ENCODE assay signal across 8 cellular contexts in genomic region chr13:110912651-110913051, GRCh38. TPM values are rescaled to one million over a fixed set of nuclear protein-coding genes. Genes with fewer than 3 reads are reported as not detected.
DNase-seq lines count a peak whose midpoint lies in the region; ATAC-seq and TF ChIP-seq lines count a peak whose summit lies in the region.

No MANE protein-coding gene starts in this region.

- CTCF ChIA-PET in activated CD8-positive, alpha-beta memory T cell treated with anti-CD3 and anti-CD28 coated beads, Interleukin-2, amount 10 ng/mL, durations not matched to agents 7 days and 5 days (lab: Charles Lee): interaction anchor here (1.0 to 1.7 kb wide), 3 partner anchors 26 to 229 kb away, joined by 3 to 6 read pairs (median 4); no protein-coding TSS in a partner anchor
- CTCF ChIA-PET in T-cell (lab: Charles Lee): no interaction called here

- H3K36me3 Mint-ChIP-seq in activated CD8-positive, alpha-beta memory T cell treated with anti-CD3 and anti-CD28 coated beads, Interleukin-2, amount 10 ng/mL, durations not matched to agents 7 days and 5 days: peaks cover 31% of the 10 kb centered on the region
- H3K36me3 Mint-ChIP-seq in T-cell (peaks cover 26% of the 10 kb centered on the region), glutamatergic neuron (ENCODE audit: unreplicated experiment) (no peaks in the 10 kb centered on the region)

- peak overlapping the region; percentile 90 for H3K4me3 Mint-ChIP-seq in activated CD8-positive, alpha-beta memory T cell treated with anti-CD3 and anti-CD28 coated beads, Interleukin-2, amount 10 ng/mL, durations not matched to agents 7 days and 5 days
- H3K4me3 Mint-ChIP-seq in T-cell (peak overlapping the region; percentile 89 to 92 (median 90)), glutamatergic neuron (ENCODE audit: unreplicated experiment) (peak overlapping the region; percentile 96)

- ATAC-seq in activated CD8-positive, alpha-beta memory T cell treated with anti-CD3 and anti-CD28 coated beads, Interleukin-2, amount 10 ng/mL, durations not matched to agents 7 days and 5 days: no peak
- ATAC-seq in T-cell (replicated peaks in 1 of 4): no peak
- no peak for ATAC-seq in HG02610 (IDR thresholded peaks at IDR 0.05; ENCODE audit: unreplicated experiment)
- ATAC-seq in HG03565 (IDR thresholded peaks at IDR 0.05; ENCODE audit: unreplicated experiment): no peak
- no peak for ATAC-seq in GM21423 (IDR thresholded peaks at IDR 0.05; ENCODE audit: unreplicated experiment)

- POLR2A ChIA-PET in T-cell (lab: Charles Lee): no interaction called here

- H3K27me3 Mint-ChIP-seq in activated CD8-positive, alpha-beta memory T cell treated with anti-CD3 and anti-CD28 coated beads, Interleukin-2, amount 10 ng/mL, durations not matched to agents 7 days and 5 days: no peaks in the 10 kb centered on the region
- H3K27me3 Mint-ChIP-seq in T-cell: no peaks in the 10 kb centered on the region
- peaks cover 3% of the 10 kb centered on the region for H3K27me3 Mint-ChIP-seq in glutamatergic neuron (ENCODE audit: unreplicated experiment)

- no peak for DNase-seq in activated CD8-positive, alpha-beta memory T cell treated with anti-CD3 and anti-CD28 coated beads, Interleukin-2, amount 10 ng/mL, durations not matched to agents 7 days and 5 days
- no peak for DNase-seq in activated CD8-positive, alpha-beta memory T cell treated with anti-CD3 and anti-CD28 coated beads, Interleukin-2, amount 50 U/mL, for 4 hours
- no peak for DNase-seq in T-cell
- DNase-seq in glutamatergic neuron: no peak

- peak overlapping the region in 9 of 21 experiments; percentile 21 to 99 (median 98) for H3K27ac ChIP-seq in skin epidermis

- peak overlapping the region in 6 of 7 experiments; percentile 7 to 98 (median 80) for H3K4me3 ChIP-seq in skin epidermis

- H3K4me1 Mint-ChIP-seq in activated CD8-positive, alpha-beta memory T cell treated with anti-CD3 and anti-CD28 coated beads, Interleukin-2, amount 10 ng/mL, durations not matched to agents 7 days and 5 days: peaks cover 60% of the 10 kb centered on the region
- H3K4me1 Mint-ChIP-seq in T-cell (peaks cover 57 to 68% (median 67%) of the 10 kb centered on the region in 3 donors), glutamatergic neuron (ENCODE audit: low read depth, unreplicated experiment) (peaks cover 27% of the 10 kb centered on the region)

- peak overlapping the region; percentile 91 for H3K27ac Mint-ChIP-seq in activated CD8-positive, alpha-beta memory T cell treated with anti-CD3 and anti-CD28 coated beads, Interleukin-2, amount 10 ng/mL, durations not matched to agents 7 days and 5 days
- H3K27ac Mint-ChIP-seq in T-cell (peak overlapping the region; percentile 19 to 91), glutamatergic neuron (ENCODE audit: unreplicated experiment) (no peak overlapping the region)

- H3K9me3 Mint-ChIP-seq in activated CD8-positive, alpha-beta memory T cell treated with anti-CD3 and anti-CD28 coated beads, Interleukin-2, amount 10 ng/mL, durations not matched to agents 7 days and 5 days (ENCODE audit: low read depth): no peaks in the 10 kb centered on the region
- H3K9me3 Mint-ChIP-seq in T-cell (no peaks in the 10 kb centered on the region), glutamatergic neuron (ENCODE audit: unreplicated experiment) (peaks cover 2% of the 10 kb centered on the region)

- TF ChIP-seq CTCF in glutamatergic neuron (IDR thresholded peaks at IDR 0.05; ENCODE audit: partially characterized antibody, unreplicated experiment): no peak

RNA-seq across cellular contexts. Expression of gene ANKRD10, which starts 2.2 kb away (rescaled TPM):
- 100 to 1,000 TPM; 120 to 143 TPM for total RNA-seq in activated CD8-positive, alpha-beta memory T cell treated with anti-CD3 and anti-CD28 coated beads, Interleukin-2, amount 10 ng/mL, durations not matched to agents 7 days and 5 days
- total RNA-seq in T-cell: 100 to 1,000 TPM in 3 of 5 donors, 10 to 100 TPM in 2; 93.7 to 133 (median 104) TPM
- total RNA-seq in glutamatergic neuron (ENCODE audit: unreplicated experiment): 188 TPM
